Comparison of ENCODE assay signal across 10 cellular contexts in genomic region chrX:47583240-47583861, GRCh38. TPM values are rescaled to one million over a fixed set of nuclear protein-coding genes. Genes with fewer than 3 reads are reported as not detected.
DNase-seq lines count a peak whose midpoint lies in the region; ATAC-seq and TF ChIP-seq lines count a peak whose summit lies in the region.
"Had no signal": no experiment of that assay in that cellular context is flagged by ENCODE, and none has a peak within 500 bp of the region (broad histone marks: within the 10 kb centered on the region; RNA-seq: fewer than 3 reads in every experiment).

No MANE protein-coding gene starts in this region.

- H2AFZ ChIP-seq in PC-3 (ENCODE audit: low read length), result no peak overlapping the region

- H3K79me2 ChIP-seq in PC-3 (ENCODE audit: low read length), result peaks cover 18% of the 10 kb centered on the region

- no TSS peak for BruUV-seq in PC-3 (replicated peaks; lab: Mats Ljungman, UMichigan)

- H3K4me3 ChIP-seq in PC-3 (ENCODE audit: low read length) (peak overlapping the region; percentile 83), prostate gland (no peak overlapping the region)
- H3K4me3 ChIP-seq: body of pancreas had no signal

- TF ChIP-seq CTCF in CD4-positive, alpha-beta T cell (IDR thresholded peaks at IDR 0.05), result no peak
- TF ChIP-seq CTCF in PC-3 (conservative IDR thresholded peaks at IDR 0.05; ENCODE audit: low read depth, low read length) (no peak), prostate gland (IDR thresholded peaks at IDR 0.05) (no peak)

- intact Hi-C loops in CD4-positive, alpha-beta T cell (cut with DNase I, micrococcal nuclease), result loop anchor here in 1 of 2 experiments (5.0 kb wide), 1 partner anchor 39 kb away; no protein-coding TSS in a partner anchor
- intact Hi-C loops in PC-3 (cut with micrococcal nuclease) (loop anchor here (5.0 kb wide), 1 partner anchor 69 kb away; the partner anchor contains the start of gene ELK1), prostate gland (cut with DNase I) (no loop called here)

- H3K27ac ChIP-seq in CD4-positive, alpha-beta T cell (ENCODE audit: low read depth, low read length), result no peak overlapping the region
- H3K27ac ChIP-seq in PC-3 (ENCODE audit: low read length), result no peak overlapping the region
- H3K27ac ChIP-seq in epithelial cell of prostate, result peak overlapping the region; percentile 36
- peak overlapping the region; percentile 30 to 79 for H3K27ac ChIP-seq in prostate gland

- peaks cover 28% of the 10 kb centered on the region for H3K4me1 Mint-ChIP-seq in CD4-positive, alpha-beta T cell (ENCODE audit: low read depth)

- H3K36me3 ChIP-seq in PC-3 (ENCODE audit: low read depth, low read length) (no peaks in the 10 kb centered on the region; the same call in 1 of the 2 replicates), prostate gland (no peaks in the 10 kb centered on the region)

- H3K4me1 ChIP-seq in PC-3 (ENCODE audit: insufficient read depth, low read length) (peaks cover 31% of the 10 kb centered on the region), prostate gland (replicated peaks) (no peaks in the 10 kb centered on the region)
- H3K4me1 ChIP-seq: body of pancreas had no signal

- H3K36me3 Mint-ChIP-seq in CD4-positive, alpha-beta T cell (ENCODE audit: low read depth), result peaks cover 5% of the 10 kb centered on the region

- H3K9me2 ChIP-seq in PC-3 (replicated peaks; ENCODE audit: low read length), result no peaks in the 10 kb centered on the region

- no peaks in the 10 kb centered on the region for H3F3A ChIP-seq in PC-3 (ENCODE audit: low read length, unreplicated experiment)

- H3K27me3 Mint-ChIP-seq in CD4-positive, alpha-beta T cell, result no peaks in the 10 kb centered on the region

- H3K4me2 ChIP-seq in PC-3 (ENCODE audit: low read length), result peak overlapping the region; percentile 90

- CTCF ChIA-PET in CD4-positive, alpha-beta T cell (lab: Charles Lee), result interaction anchor here (0.6 kb wide), 1 partner anchor 37 kb away, joined by 3 read pairs; no protein-coding TSS in a partner anchor
- CTCF ChIA-PET in PC-3 (lab: Charles Lee), result no interaction called here

- peak overlapping the region; percentile 90 for H3K9ac ChIP-seq in PC-3 (ENCODE audit: low read length)

- no peak for ATAC-seq in CD4-positive, alpha-beta T cell (ENCODE audit: poor library complexity)
- ATAC-seq in PC-3 (no peak), HG03342 (IDR thresholded peaks at IDR 0.05; ENCODE audit: unreplicated experiment) (no peak)
- ATAC-seq: body of pancreas had no signal

- H3K9me3 ChIP-seq in CD4-positive, alpha-beta T cell (ENCODE audit: control insufficient read depth, low read length), result no peaks in the 10 kb centered on the region
- H3K9me3 ChIP-seq in PC-3 (ENCODE audit: low read length) (no peaks in the 10 kb centered on the region), prostate gland (no peaks in the 10 kb centered on the region)
- H3K9me3 ChIP-seq: body of pancreas had no signal

- WGBS in prostate gland, result 60% methylated on average over 8 of the region's 8 CpGs

- POLR2A ChIA-PET in CD4-positive, alpha-beta T cell (lab: Charles Lee), result interaction anchor here (1.2 to 1.7 kb wide), 2 partner anchors 12 to 47 kb away, joined by 3 to 11 read pairs; partner anchors contain the start of gene CFP
- POLR2A ChIA-PET in PC-3 (lab: Charles Lee; ENCODE audit: unreplicated experiment), result no interaction called here

- no peaks in the 10 kb centered on the region for H3K27me3 ChIP-seq in CD4-positive, alpha-beta T cell (ENCODE audit: control insufficient read depth, insufficient read depth, low read length)
- no peaks in the 10 kb centered on the region for H3K27me3 ChIP-seq in PC-3 (ENCODE audit: low read length)
- no peaks in the 10 kb centered on the region for H3K27me3 ChIP-seq in prostate gland (replicated peaks; ENCODE audit: insufficient read depth)
- H3K27me3 ChIP-seq: body of pancreas had no signal

- H3K27ac Mint-ChIP-seq in CD4-positive, alpha-beta T cell, result peak overlapping the region; percentile 38

- no peak for TF ChIP-seq POLR2A in prostate gland (IDR thresholded peaks at IDR 0.05)

- no peaks in the 10 kb centered on the region for H3K9me3 Mint-ChIP-seq in CD4-positive, alpha-beta T cell

- no peak for DNase-seq in CD4-positive, alpha-beta T cell
- DNase-seq in PC-3 (no peak), epithelial cell of prostate (ENCODE audit: low read depth, low spot score) (no peak), prostate gland (ENCODE audit: low spot score) (no peak), NCI-H1694 treated with DMSO at 0.1 percent for 48 hours (lab: John Stamatoyannopoulos, UW) (no peak), NCI-H1694 (lab: John Stamatoyannopoulos, UW) (no peak), inferior parietal cortex (ENCODE audit: extremely low spot score) (no peak)
- DNase-seq: body of pancreas, NCI-H1048 had no signal

- H3K4me3 Mint-ChIP-seq in CD4-positive, alpha-beta T cell, result peak overlapping the region; percentile 22

- no peaks in the 10 kb centered on the region for H4K20me1 ChIP-seq in PC-3 (ENCODE audit: low read length)

RNA-seq across cellular contexts. Expression of gene TIMP1, which starts 1.1 kb away (rescaled TPM):
- 10 to 100 TPM; 35.6 to 38.5 TPM for total RNA-seq in CD4-positive, alpha-beta T cell
- total RNA-seq in PC-3 (2014; rRNA removed), result 207 and 222 TPM in 2 replicates
- total RNA-seq in prostate gland, result 100 to 1,000 TPM; 373 to 916 TPM

RNA-seq across cellular contexts. Expression of gene ARAF, which starts 22.3 kb away (rescaled TPM):
- 100 to 1,000 TPM; 119 to 121 TPM for total RNA-seq in CD4-positive, alpha-beta T cell
- 52.6 and 77.1 TPM in 2 replicates for total RNA-seq in PC-3 (2014; rRNA removed)
- total RNA-seq in prostate gland, result 10 to 100 TPM; 55.4 to 69.3 TPM

RNA-seq across cellular contexts. Expression of gene SYN1, which starts 36.3 kb away (rescaled TPM):
- total RNA-seq in CD4-positive, alpha-beta T cell, result under 1 TPM; 0.27 to 0.87 TPM
- total RNA-seq in PC-3 (2014; rRNA removed), result not detected in 2 replicates
- 1 to 10 TPM in 1 of 2 donors, under 1 TPM in 1; 0.14 to 4.1 TPM for total RNA-seq in prostate gland

RNA-seq across cellular contexts. Expression of gene CFP, which starts 46.4 kb away (rescaled TPM):
- total RNA-seq in CD4-positive, alpha-beta T cell, result 10 to 100 TPM; 18.3 to 18.6 TPM
- total RNA-seq in PC-3 (2014; rRNA removed) (0.12 and 1.9 TPM in 2 replicates), prostate gland (1 to 10 TPM in 1 of 2 donors, under 1 TPM in 1; 0.09 to 2.9 TPM)

Comparison
In these comparisons a context has a peak if more than half of its experiments do, and no peak if none do; other contexts are left out.
1. H3K27ac ChIP-seq: peak in epithelial cell of prostate (single experiment) and prostate gland (2 of 2); none in CD4-positive, alpha-beta T cell (single experiment) and PC-3 (single experiment).